Comparison of ENCODE assay signal across 8 cellular contexts in genomic region chr5:40406426-40407211, GRCh38.
DNase-seq lines count a peak whose midpoint lies in the region; ATAC-seq, FAIRE-seq and TF ChIP-seq lines count a peak whose summit lies in the region.

No MANE protein-coding gene starts in this region.

- in situ Hi-C loops in transverse colon (cut with MboI; ENCODE audit: low pct_ligation_motif_present in 1 of 4, low pct_unique_long_range_greater_than_20kb in 1 of 4, low sequenced_read_pairs in 3 of 4): no loop called here

- H3K4me1 ChIP-seq in heart right ventricle (peaks cover 8 to 81% (median 44%) of the 10 kb centered on the region in 9 donors), right atrium auricular region (peaks cover 0 to 25% of the 10 kb centered on the region in 2 donors), transverse colon (peaks cover 6 to 38% (median 8%) of the 10 kb centered on the region in 4 donors)

- TF ChIP-seq POLR2A in transverse colon (IDR thresholded peaks at IDR 0.05) (no peak), H54 (IDR thresholded peaks at IDR 0.05; ENCODE audit: low read depth, low read length) (no peak)

- DNase-seq in heart right ventricle (peak in 1 of 2 donors; percentile 6), cardiac septum (ENCODE audit: low spot score) (no peak), OCI-M1 (lab: John Stamatoyannopoulos, UW) (peak; percentile 34), right atrium auricular region (ENCODE audit: low spot score) (no peak), transverse colon (no peak), NCI-H82 (lab: John Stamatoyannopoulos, UW) (no peak), H54 (ENCODE audit: insufficient read length, low spot score) (no peak)

- ATAC-seq in heart right ventricle (peak in 5 of 8 donors; percentile 13 to 32 (median 26)), HG02981 (IDR thresholded peaks at IDR 0.05; ENCODE audit: unreplicated experiment) (no peak)

- H3K27ac ChIP-seq in heart right ventricle: peak overlapping the region in 8 of 10 donors; percentile 9 to 88 (median 54)
- H3K27ac ChIP-seq in right atrium auricular region: peak overlapping the region; percentile 25 to 33
- peak overlapping the region; percentile 52 to 70 (median 62) for H3K27ac ChIP-seq in transverse colon

- intact Hi-C loops in heart right ventricle (cut with DNase I) (loop anchor here in 4 of 10 donors (10.0 kb wide), 2 partner anchors 202 to 278 kb away; no protein-coding TSS in a partner anchor), cardiac septum (cut with DNase I) (loop anchor here (5.0 kb wide), 1 partner anchor 281 kb away; no protein-coding TSS in a partner anchor), transverse colon (cut with DNase I; ENCODE audit: low total_unique reads) (no loop called here)

- no peak for FAIRE-seq in H54 (lab: Jason Lieb, UNC)

- H3K9me3 ChIP-seq in heart right ventricle (no peaks in the 10 kb centered on the region), right atrium auricular region (no peaks in the 10 kb centered on the region), transverse colon (no peaks in the 10 kb centered on the region)

- TF ChIP-seq EP300 in transverse colon (IDR thresholded peaks at IDR 0.05; ENCODE audit: low read depth): no peak

- H3K36me3 ChIP-seq in heart right ventricle (no peaks in the 10 kb centered on the region), right atrium auricular region (no peaks in the 10 kb centered on the region), transverse colon (no peaks in the 10 kb centered on the region)

- WGBS in heart right ventricle, 2 donors: 50 to 59% methylated on average over 8 of the region's 8 CpGs
- WGBS in transverse colon (ENCODE audit: low coverage in 1 of 2), 2 donors: 56 to 65% methylated on average over 5 to 8 of the region's 8 CpGs

- H3K4me3 ChIP-seq in heart right ventricle (no peak overlapping the region), right atrium auricular region (no peak overlapping the region), transverse colon (no peak overlapping the region)

- TF ChIP-seq CTCF in heart right ventricle (IDR thresholded peaks at IDR 0.05): no peak
- TF ChIP-seq CTCF in right atrium auricular region (IDR thresholded peaks at IDR 0.05): no peak
- TF ChIP-seq CTCF in transverse colon (IDR thresholded peaks at IDR 0.05): no peak

- H3K27me3 ChIP-seq in heart right ventricle: no peaks in the 10 kb centered on the region
- no peaks in the 10 kb centered on the region for H3K27me3 ChIP-seq in right atrium auricular region
- H3K27me3 ChIP-seq in transverse colon: no peaks in the 10 kb centered on the region
